Comparison of ENCODE assay signal across 25 cellular contexts in genomic region chr7:98079891-98080653, GRCh38. TPM values are rescaled to one million over a fixed set of nuclear protein-coding genes. Genes with fewer than 3 reads are reported as not detected.
A peak's percentile ranks its signal among the peaks of the same experiment; 100 is the strongest.
DNase-seq lines count a peak whose midpoint lies in the region; ATAC-seq and TF ChIP-seq lines count a peak whose summit lies in the region.
"Had no signal": no experiment of that assay in that cellular context is flagged by ENCODE, and none has a peak within 500 bp of the region (broad histone marks: within the 10 kb centered on the region; RNA-seq: fewer than 3 reads in every experiment).

No MANE protein-coding gene starts in this region.

- TF ChIP-seq CTCF in spleen (IDR thresholded peaks at IDR 0.05 in 8 of 11, conservative IDR thresholded peaks at IDR 0.05 in 3 of 11): no peak

- no peak for ATAC-seq in HG03442 (IDR thresholded peaks at IDR 0.05; ENCODE audit: unreplicated experiment)
- ATAC-seq: A549; naive thymus-derived CD8-positive, alpha-beta T cell had no signal

- H3K4me3 ChIP-seq in NT2/D1 (ENCODE audit: insufficient read length, low read depth) (no peak overlapping the region), mesendoderm (ENCODE audit: low read length) (no peak overlapping the region), spleen (no peak overlapping the region)
- H3K4me3 ChIP-seq: A549, thyroid gland had no signal

- intact Hi-C loops in spleen (cut with DNase I; ENCODE audit: low total_unique reads): no loop called here

- H3K9ac ChIP-seq in NT2/D1 (ENCODE audit: insufficient read length, low read depth) (no peak overlapping the region), mesendoderm (ENCODE audit: low read length) (no peak overlapping the region)

- no peak overlapping the region for H3K4me2 ChIP-seq in mesendoderm (ENCODE audit: low read length)
- H3K4me2 ChIP-seq: A549 had no signal

- H3K79me2 ChIP-seq in mesendoderm (ENCODE audit: control insufficient read depth, insufficient read depth, low read length): no peaks in the 10 kb centered on the region

- H2BK15ac ChIP-seq in mesendoderm (replicated peaks; ENCODE audit: low read depth): no peak overlapping the region

- H2BK120ac ChIP-seq in mesendoderm (ENCODE audit: low read depth, low read length): no peak overlapping the region

- no peak overlapping the region for H4K5ac ChIP-seq in mesendoderm (ENCODE audit: low read length)

- no peaks in the 10 kb centered on the region for H3K27me3 ChIP-seq in NT2/D1 (ENCODE audit: insufficient read depth, insufficient read length)
- H3K27me3 ChIP-seq in mesendoderm (ENCODE audit: insufficient read depth, low read length, poor library complexity): no peaks in the 10 kb centered on the region
- H3K27me3 ChIP-seq in spleen (replicated peaks in 1 of 7): peaks cover 0 to 32% (median 0%) of the 10 kb centered on the region in 7 donors
- H3K27me3 ChIP-seq: thyroid gland had no signal

- peak; percentile 2 for DNase-seq in activated effector memory CD4-positive, alpha-beta T cell treated with anti-CD3 and anti-CD28 coated beads, Interleukin-2, amount 50 U/mL, for 16 hours
- DNase-seq in activated effector memory CD4-positive, alpha-beta T cell treated with Interleukin-2 at 50 U/mL for 16 hours: no peak
- DNase-seq in NT2/D1 (ENCODE audit: low read depth, low spot score) (peak; percentile 11), mesendoderm (peak; percentile 64), NOMO-1 treated with dmso at 0.1 percent for 144 hours (lab: John Stamatoyannopoulos, UW; ENCODE audit: unreplicated experiment) (no peak), spleen (no peak)
- no peak for DNase-seq in NK-92 treated with Interleukin-12 subunit alpha and Interleukin-12 subunit beta, amount 100 ng/mL, for 24 hours (lab: John Stamatoyannopoulos, UW)
- DNase-seq: activated CD4-positive, alpha-beta T cell treated with anti-CD3 and anti-CD28 coated beads, Interleukin-2, amount 50 U/mL, for 48 hours; activated naive CD4-positive, alpha-beta T cell treated with anti-CD3 and anti-CD28 coated beads, Interleukin-2, amount 10 ng/mL, durations not matched to agents 7 days and 5 days; aorta; cerebellar nuclear complex; DMS79; effector memory CD4-positive, alpha-beta T cell; GOT3; mammary epithelial cell; MM.1S; naive thymus-derived CD8-positive, alpha-beta T cell; NCI-H446 treated with DMSO at 0.1 percent for 48 hours; SHP77 treated with DMSO at 0.1 percent for 48 hours; stimulated activated CD4-positive, alpha-beta T cell treated with anti-CD3 and anti-CD28 coated beads, Interleukin-12 subunit alpha, Interleukin-12 subunit beta, amount 100 ng/mL, for 4 hours; T-helper 1 cell; thyroid gland had no signal

- H3K4ac ChIP-seq in mesendoderm (ENCODE audit: low read depth, low read length): no peak overlapping the region

- WGBS in mesendoderm (ENCODE audit: extremely low coverage, insufficient coverage, low lambda C conversion rate): no CpG with 5 or more reads among the region's 6 CpGs
- WGBS in spleen, 5 donors: 60 to 70% (median 66%) methylated on average over 6 of the region's 6 CpGs

- H2AK5ac ChIP-seq in mesendoderm (ENCODE audit: low read length): no peak overlapping the region

- H3K4me1 ChIP-seq in NT2/D1 (ENCODE audit: insufficient read depth, insufficient read length): peaks cover 3% of the 10 kb centered on the region
- peaks cover 7% of the 10 kb centered on the region for H3K4me1 ChIP-seq in mesendoderm (ENCODE audit: control insufficient read depth, low read depth, low read length)
- H3K4me1 ChIP-seq in spleen: no peaks in the 10 kb centered on the region
- H3K4me1 ChIP-seq: A549, thyroid gland had no signal

- H3K36me3 ChIP-seq in NT2/D1 (ENCODE audit: insufficient read depth, insufficient read length, low read length): no peaks in the 10 kb centered on the region
- H3K36me3 ChIP-seq in mesendoderm (ENCODE audit: control insufficient read depth, insufficient read depth, low read length): no peaks in the 10 kb centered on the region
- no peaks in the 10 kb centered on the region for H3K36me3 ChIP-seq in spleen
- H3K36me3 ChIP-seq: thyroid gland had no signal

- H3K18ac ChIP-seq in mesendoderm (ENCODE audit: low read length): no peak overlapping the region

- no peaks in the 10 kb centered on the region for H3K9me3 ChIP-seq in NT2/D1 (ENCODE audit: insufficient read depth, low read length)
- peaks cover 0 to 7% (median 4%) of the 10 kb centered on the region in 8 donors for H3K9me3 ChIP-seq in spleen
- H3K9me3 ChIP-seq: thyroid gland had no signal

- no peak for TF ChIP-seq POLR2A in spleen (IDR thresholded peaks at IDR 0.05)

- no peak overlapping the region for H3K27ac ChIP-seq in mesendoderm (ENCODE audit: low read depth, low read length)
- H3K27ac ChIP-seq in spleen: no peak overlapping the region
- H3K27ac ChIP-seq: A549, C4-2B, thyroid gland had no signal

- no peak overlapping the region for H3K23ac ChIP-seq in mesendoderm (ENCODE audit: low read length)

- H2BK5ac ChIP-seq in mesendoderm (ENCODE audit: low read length): no peak overlapping the region

- no peak overlapping the region for H4K8ac ChIP-seq in mesendoderm (ENCODE audit: low read depth, low read length)

- H3K56ac ChIP-seq in mesendoderm (ENCODE audit: low read length): no peak overlapping the region

- H3K79me1 ChIP-seq in mesendoderm (ENCODE audit: low read length): no peaks in the 10 kb centered on the region

RNA-seq across cellular contexts. Expression of gene LMTK2, which starts 26.6 kb away (rescaled TPM):
- 10.1 TPM for polyA plus RNA-seq in mesendoderm (2013, experiment 1 of 2)
- polyA plus RNA-seq in mesendoderm (2013, experiment 2 of 2): 9.7 TPM
- total RNA-seq in spleen: 10 to 100 TPM; 15.7 to 22.8 (median 19.9) TPM
- 1 to 10 TPM; 1.3 to 2.9 (median 1.9) TPM for polyA plus RNA-seq in spleen

Comparison
In these comparisons a context has a peak if more than half of its experiments do, and no peak if none do; other contexts are left out.
1. DNase-seq: peak in activated effector memory CD4-positive, alpha-beta T cell treated with anti-CD3 and anti-CD28 coated beads, Interleukin-2, amount 50 U/mL, for 16 hours (single experiment), NT2/D1 (single experiment) and mesendoderm (single experiment); none in activated effector memory CD4-positive, alpha-beta T cell treated with Interleukin-2 at 50 U/mL for 16 hours (single experiment), NK-92 treated with Interleukin-12 subunit alpha and Interleukin-12 subunit beta, amount 100 ng/mL, for 24 hours (single experiment), NOMO-1 treated with dmso at 0.1 percent for 144 hours (single experiment) and spleen (single experiment).